In genomic region chr20:49233226-49233625, GRCh38 we compare ENCODE assay signal across 39 cellular contexts.
"Had no signal": no experiment of that assay in that cellular context is flagged by ENCODE, and none has a peak within 500 bp of the region (broad histone marks: within the 10 kb centered on the region; RNA-seq: fewer than 3 reads in every experiment).

No MANE protein-coding gene starts in this region.

- H3K4me3 ChIP-seq: adrenal gland, breast epithelium, cardiac muscle cell, coronary artery, dorsolateral prefrontal cortex, esophagus squamous epithelium, heart left ventricle had no signal

- H3K27me3 ChIP-seq: adrenal gland, breast epithelium, cardiac muscle cell, dorsolateral prefrontal cortex, esophagus squamous epithelium, heart left ventricle had no signal

- DNase-seq: activated CD4-positive, alpha-beta memory T cell treated with anti-CD3 and anti-CD28 coated beads for 36 hours; activated CD4-positive, alpha-beta T cell treated with anti-CD3 and anti-CD28 coated beads for 36 hours; activated CD4-positive, alpha-beta T cell treated with anti-CD3 and anti-CD28 coated beads, Interleukin-2, amount 10 ng/mL, durations not matched to agents 24 days and 14 days; activated CD4-positive, CD25-positive, alpha-beta regulatory T cell; activated CD4-positive, CD25-positive, alpha-beta regulatory T cell treated with anti-CD3 and anti-CD28 coated beads, Interleukin-2, amount 50 U/mL, for 72 hours; activated CD8-positive, alpha-beta memory T cell treated with anti-CD3 and anti-CD28 coated beads, Interleukin-2, amount 10 ng/mL, durations not matched to agents 7 days and 5 days; activated CD8-positive, alpha-beta memory T cell treated with anti-CD3 and anti-CD28 coated beads, Interleukin-2, amount 50 U/mL, for 4 hours; activated CD8-positive, alpha-beta T cell treated with anti-CD3 and anti-CD28 coated beads, Interleukin-2, amount 10 ng/mL, durations not matched to agents 7 days and 5 days; activated effector memory CD4-positive, alpha-beta T cell treated with anti-CD3 and anti-CD28 coated beads, Interleukin-2, amount 50 U/mL, for 16 hours; activated naive CD4-positive, alpha-beta T cell treated with anti-CD3 and anti-CD28 coated beads for 36 hours; activated naive CD8-positive, alpha-beta T cell treated with anti-CD3 and anti-CD28 coated beads for 36 hours; activated naive CD8-positive, alpha-beta T cell treated with anti-CD3 and anti-CD28 coated beads, Interleukin-2, amount 50 U/mL, for 24 hours; activated T-cell treated with anti-CD3 and anti-CD28 coated beads, Interleukin-2, amount 50 U/mL, for 1 hour; activated T-cell treated with anti-CD3 and anti-CD28 coated beads, Interleukin-2, amount 50 U/mL, for 48 hours; adrenal gland; amygdala; central memory CD4-positive, alpha-beta T cell; cerebellar nuclear complex; dorsolateral prefrontal cortex; effector memory CD8-positive, alpha-beta T cell; esophagus squamous epithelium; heart left ventricle; T-helper 1 cell; T-helper 17 cell; T1000; WERI-Rb-1 had no signal

- H3K27ac Mint-ChIP-seq: activated CD4-positive, alpha-beta memory T cell treated with anti-CD3 and anti-CD28 coated beads for 36 hours; activated CD4-positive, alpha-beta T cell treated with anti-CD3 and anti-CD28 coated beads for 36 hours; activated CD4-positive, alpha-beta T cell treated with anti-CD3 and anti-CD28 coated beads, Interleukin-2, amount 10 ng/mL, durations not matched to agents 24 days and 14 days; activated CD8-positive, alpha-beta memory T cell treated with anti-CD3 and anti-CD28 coated beads, Interleukin-2, amount 10 ng/mL, durations not matched to agents 7 days and 5 days; activated naive CD4-positive, alpha-beta T cell treated with anti-CD3 and anti-CD28 coated beads for 36 hours; activated naive CD4-positive, alpha-beta T cell treated with anti-CD3 and anti-CD28 coated beads, Interleukin-2, amount 50 U/mL, for 24 hours; activated naive CD8-positive, alpha-beta T cell treated with anti-CD3 and anti-CD28 coated beads for 36 hours; activated naive CD8-positive, alpha-beta T cell treated with anti-CD3 and anti-CD28 coated beads, Interleukin-2, amount 50 U/mL, for 24 hours; dendritic cell treated with granulocyte-macrophage colony-stimulating factor and Interleukin-4, amounts not matched to agents 40 ng/mL and 50 ng/mL, for 4 days; T-helper 2 cell treated with Interferon-gamma antibody and Interleukin-4, amounts not matched to agents 5 μg/mL and 100 μg/mL, for 36 hours had no signal

- H3K4me1 ChIP-seq: adrenal gland, breast epithelium, esophagus squamous epithelium had no signal

- H3K27ac ChIP-seq: adrenal gland, breast epithelium, cardiac muscle cell, coronary artery, dorsolateral prefrontal cortex, epithelial cell of prostate, esophagus squamous epithelium, heart left ventricle, WERI-Rb-1 had no signal

- H3K9me3 ChIP-seq: adrenal gland, breast epithelium, esophagus squamous epithelium, heart left ventricle had no signal

- H3K4me1 Mint-ChIP-seq: activated CD4-positive, alpha-beta T cell treated with anti-CD3 and anti-CD28 coated beads for 36 hours; activated naive CD4-positive, alpha-beta T cell treated with anti-CD3 and anti-CD28 coated beads, Interleukin-2, amount 50 U/mL, for 24 hours had no signal

- FAIRE-seq: endometrium, endothelial cell of umbilical vein, frontal cortex had no signal

- H3K4me3 Mint-ChIP-seq: activated CD4-positive, alpha-beta memory T cell treated with anti-CD3 and anti-CD28 coated beads for 36 hours; activated CD4-positive, alpha-beta T cell treated with anti-CD3 and anti-CD28 coated beads for 36 hours; activated CD4-positive, alpha-beta T cell treated with anti-CD3 and anti-CD28 coated beads, Interleukin-2, amount 10 ng/mL, durations not matched to agents 24 days and 14 days; activated CD8-positive, alpha-beta memory T cell treated with anti-CD3 and anti-CD28 coated beads, Interleukin-2, amount 10 ng/mL, durations not matched to agents 7 days and 5 days; activated CD8-positive, alpha-beta T cell treated with anti-CD3 and anti-CD28 coated beads, Interleukin-2, amount 10 ng/mL, durations not matched to agents 7 days and 5 days; activated naive CD4-positive, alpha-beta T cell treated with anti-CD3 and anti-CD28 coated beads for 36 hours; activated naive CD4-positive, alpha-beta T cell treated with anti-CD3 and anti-CD28 coated beads, Interleukin-2, amount 50 U/mL, for 24 hours; activated naive CD8-positive, alpha-beta T cell treated with anti-CD3 and anti-CD28 coated beads for 36 hours; activated naive CD8-positive, alpha-beta T cell treated with anti-CD3 and anti-CD28 coated beads, Interleukin-2, amount 50 U/mL, for 24 hours; activated T-helper 1 cell treated with anti-CD3 and anti-CD28 coated beads, Interleukin-12 subunit alpha, Interleukin-12 subunit beta, Interleukin-2, Interleukin-4 antibody, amounts not matched to agents 30 ng/mL and 10 ng/mL and 1 ng/mL, durations not matched to agents 14 hours and 24 hours and 36 hours; brain; dendritic cell treated with granulocyte-macrophage colony-stimulating factor and Interleukin-4, amounts not matched to agents 40 ng/mL and 50 ng/mL, for 4 days; T-helper 17 cell; T-helper 2 cell treated with Interferon-gamma antibody and Interleukin-4, amounts not matched to agents 5 μg/mL and 100 μg/mL, for 36 hours had no signal

- ATAC-seq: activated CD4-positive, alpha-beta T cell treated with anti-CD3 and anti-CD28 coated beads for 36 hours; activated CD8-positive, alpha-beta memory T cell treated with anti-CD3 and anti-CD28 coated beads, Interleukin-2, amount 10 ng/mL, durations not matched to agents 7 days and 5 days; activated CD8-positive, alpha-beta T cell treated with anti-CD3 and anti-CD28 coated beads, Interleukin-2, amount 10 ng/mL, durations not matched to agents 7 days and 5 days; activated naive CD8-positive, alpha-beta T cell treated with anti-CD3 and anti-CD28 coated beads, Interleukin-2, amount 50 U/mL, for 24 hours; effector memory CD8-positive, alpha-beta T cell; heart left ventricle; T-helper 17 cell had no signal

- H3K27me3 Mint-ChIP-seq: activated CD4-positive, alpha-beta memory T cell treated with anti-CD3 and anti-CD28 coated beads for 36 hours; activated CD4-positive, alpha-beta T cell treated with anti-CD3 and anti-CD28 coated beads for 36 hours; activated CD4-positive, alpha-beta T cell treated with anti-CD3 and anti-CD28 coated beads, Interleukin-2, amount 10 ng/mL, durations not matched to agents 24 days and 14 days; activated CD8-positive, alpha-beta memory T cell treated with anti-CD3 and anti-CD28 coated beads, Interleukin-2, amount 10 ng/mL, durations not matched to agents 7 days and 5 days; activated naive CD4-positive, alpha-beta T cell treated with anti-CD3 and anti-CD28 coated beads, Interleukin-2, amount 50 U/mL, for 24 hours; activated naive CD8-positive, alpha-beta T cell treated with anti-CD3 and anti-CD28 coated beads for 36 hours; activated naive CD8-positive, alpha-beta T cell treated with anti-CD3 and anti-CD28 coated beads, Interleukin-2, amount 50 U/mL, for 24 hours; brain; dendritic cell treated with granulocyte-macrophage colony-stimulating factor and Interleukin-4, amounts not matched to agents 40 ng/mL and 50 ng/mL, for 4 days; effector memory CD8-positive, alpha-beta T cell; T-helper 17 cell had no signal

- H3K9me3 Mint-ChIP-seq: activated CD4-positive, alpha-beta memory T cell treated with anti-CD3 and anti-CD28 coated beads for 36 hours; activated CD4-positive, alpha-beta T cell treated with anti-CD3 and anti-CD28 coated beads, Interleukin-2, amount 10 ng/mL, durations not matched to agents 24 days and 14 days; activated naive CD4-positive, alpha-beta T cell treated with anti-CD3 and anti-CD28 coated beads for 36 hours; activated naive CD4-positive, alpha-beta T cell treated with anti-CD3 and anti-CD28 coated beads, Interleukin-2, amount 50 U/mL, for 24 hours; activated naive CD8-positive, alpha-beta T cell treated with anti-CD3 and anti-CD28 coated beads for 36 hours; activated naive CD8-positive, alpha-beta T cell treated with anti-CD3 and anti-CD28 coated beads, Interleukin-2, amount 50 U/mL, for 24 hours; activated T-helper 1 cell treated with anti-CD3 and anti-CD28 coated beads, Interleukin-12 subunit alpha, Interleukin-12 subunit beta, Interleukin-2, Interleukin-4 antibody, amounts not matched to agents 30 ng/mL and 10 ng/mL and 1 ng/mL, durations not matched to agents 14 hours and 24 hours and 36 hours; activated T-helper 2 cell treated with anti-CD3 and anti-CD28 coated beads, Interferon-gamma antibody, Interleukin-2, Interleukin-4, amounts not matched to agents 10 μg/mL and 5 μg/mL and 100 μg/mL, durations not matched to agents 14 hours and 24 hours and 36 hours; brain; dendritic cell treated with granulocyte-macrophage colony-stimulating factor and Interleukin-4, amounts not matched to agents 40 ng/mL and 50 ng/mL, for 4 days; effector memory CD8-positive, alpha-beta T cell; T-helper 2 cell treated with Interferon-gamma antibody and Interleukin-4, amounts not matched to agents 5 μg/mL and 100 μg/mL, for 36 hours had no signal
